ENCODE assay signal across 18 cellular contexts in genomic region chr18:2845175-2845574, GRCh38. TPM values are rescaled to one million over a fixed set of nuclear protein-coding genes. Genes with fewer than 3 reads are reported as not detected.
DNase-seq lines count a peak whose midpoint lies in the region; ATAC-seq and TF ChIP-seq lines count a peak whose summit lies in the region.
"Had no signal": no experiment of that assay in that cellular context is flagged by ENCODE, and none has a peak within 500 bp of the region (broad histone marks: within the 10 kb centered on the region; RNA-seq: fewer than 3 reads in every experiment).

No MANE protein-coding gene starts in this region.

- ATAC-seq in activated naive CD8-positive, alpha-beta T cell treated with anti-CD3 and anti-CD28 coated beads, Interleukin-2, amount 50 U/mL, for 24 hours: no peak
- ATAC-seq in memory B cell (ENCODE audit: low read depth) (no peak), upper lobe of right lung (peak; percentile 71)
- ATAC-seq: Panc1 had no signal

- no peak overlapping the region for H2AFZ ChIP-seq in OCI-LY3 (ENCODE audit: low read depth, low read length)

- DNase-seq in activated naive CD8-positive, alpha-beta T cell treated with anti-CD3 and anti-CD28 coated beads, Interleukin-2, amount 50 U/mL, for 24 hours: no peak
- DNase-seq in memory B cell (ENCODE audit: low spot score in 2 of 2) (no peak), upper lobe of right lung (no peak), substantia nigra (lab: John Stamatoyannopoulos, UW) (no peak), progenitor cell of endocrine pancreas (ENCODE audit: low spot score, unreplicated experiment) (no peak), NAMALWA (ENCODE audit: low spot score) (no peak)
- DNase-seq: 8988T, DMS53, NCI-H1105, NCI-H187, NCI-H82, Right ventricle myocardium superior had no signal

- H3K4me1 ChIP-seq in OCI-LY3 (ENCODE audit: low read length) (peaks cover 45% of the 10 kb centered on the region), upper lobe of right lung (peaks cover 11% of the 10 kb centered on the region)

- H4K20me1 ChIP-seq in OCI-LY3 (ENCODE audit: insufficient read depth, low read length): peaks cover 22% of the 10 kb centered on the region

- H3K79me2 ChIP-seq in OCI-LY3 (ENCODE audit: low read length): peaks cover 33% of the 10 kb centered on the region

- H3K4me2 ChIP-seq in OCI-LY3 (ENCODE audit: low read length): peak overlapping the region; percentile 94

- H3K27me3 ChIP-seq in OCI-LY3 (ENCODE audit: low read depth, low read length) (no peaks in the 10 kb centered on the region), upper lobe of right lung (peaks cover 12% of the 10 kb centered on the region)

- H3K9me3 ChIP-seq in OCI-LY3 (ENCODE audit: insufficient read depth, low read length): no peaks in the 10 kb centered on the region
- H3K9me3 ChIP-seq in upper lobe of right lung: no peaks in the 10 kb centered on the region
- H3K9me3 ChIP-seq: BLaER1 treated with 17β-estradiol and CSF1 and Interleukin-3, amounts not matched to agents 10 nM and 100 nM had no signal

- H3K4me3 ChIP-seq in OCI-LY3 (ENCODE audit: low read length): peak overlapping the region; percentile 98; the same call in 1 of the 2 replicates
- H3K4me3 ChIP-seq in upper lobe of right lung: no peak overlapping the region
- H3K4me3 ChIP-seq: GM12878 had no signal

- peaks cover 19% of the 10 kb centered on the region for H3K36me3 ChIP-seq in OCI-LY3 (replicated peaks; ENCODE audit: low read depth, low read length)
- no peaks in the 10 kb centered on the region for H3K36me3 ChIP-seq in upper lobe of right lung

- peaks cover 15% of the 10 kb centered on the region for H3K4me1 Mint-ChIP-seq in activated naive CD8-positive, alpha-beta T cell (ENCODE audit: low read depth)
- H3K4me1 Mint-ChIP-seq in activated naive CD8-positive, alpha-beta T cell treated with anti-CD3 and anti-CD28 coated beads, Interleukin-2, amount 50 U/mL, for 24 hours: peaks cover 28% of the 10 kb centered on the region
- peaks cover 28% of the 10 kb centered on the region for H3K4me1 Mint-ChIP-seq in memory B cell
- H3K4me1 Mint-ChIP-seq in progenitor cell of endocrine pancreas (ENCODE audit: low read depth): peaks cover 8% of the 10 kb centered on the region

- peak overlapping the region; percentile 7 for H3K4me3 Mint-ChIP-seq in activated naive CD8-positive, alpha-beta T cell
- H3K4me3 Mint-ChIP-seq in activated naive CD8-positive, alpha-beta T cell treated with anti-CD3 and anti-CD28 coated beads, Interleukin-2, amount 50 U/mL, for 24 hours: no peak overlapping the region
- H3K4me3 Mint-ChIP-seq in memory B cell (no peak overlapping the region), progenitor cell of endocrine pancreas (ENCODE audit: low read depth) (no peak overlapping the region)

- TF ChIP-seq CTCF in OCI-LY3 (IDR thresholded peaks at IDR 0.05; ENCODE audit: low read depth, low read length) (no peak), upper lobe of right lung (IDR thresholded peaks at IDR 0.05) (no peak), progenitor cell of endocrine pancreas (IDR thresholded peaks at IDR 0.05; ENCODE audit: unreplicated experiment) (no peak)

- no peaks in the 10 kb centered on the region for H3K36me3 Mint-ChIP-seq in activated naive CD8-positive, alpha-beta T cell
- H3K36me3 Mint-ChIP-seq in activated naive CD8-positive, alpha-beta T cell treated with anti-CD3 and anti-CD28 coated beads, Interleukin-2, amount 50 U/mL, for 24 hours (ENCODE audit: low read depth): peaks cover 3% of the 10 kb centered on the region
- no peaks in the 10 kb centered on the region for H3K36me3 Mint-ChIP-seq in memory B cell
- H3K36me3 Mint-ChIP-seq in progenitor cell of endocrine pancreas (ENCODE audit: insufficient read depth): no peaks in the 10 kb centered on the region

- intact Hi-C loops in upper lobe of right lung (cut with DNase I): no loop called here

- peak overlapping the region; percentile 100 for H3K9ac ChIP-seq in OCI-LY3 (ENCODE audit: low read length)

- no peaks in the 10 kb centered on the region for H3K9me3 Mint-ChIP-seq in activated naive CD8-positive, alpha-beta T cell (ENCODE audit: low read depth)
- H3K9me3 Mint-ChIP-seq in activated naive CD8-positive, alpha-beta T cell treated with anti-CD3 and anti-CD28 coated beads, Interleukin-2, amount 50 U/mL, for 24 hours: no peaks in the 10 kb centered on the region
- H3K9me3 Mint-ChIP-seq in memory B cell (no peaks in the 10 kb centered on the region), progenitor cell of endocrine pancreas (ENCODE audit: low read depth) (no peaks in the 10 kb centered on the region)

- H3K27ac ChIP-seq in OCI-LY3 (ENCODE audit: low read length): peak overlapping the region; percentile 87
- no peak overlapping the region for H3K27ac ChIP-seq in upper lobe of right lung
- H3K27ac ChIP-seq in substantia nigra (ENCODE audit: low read depth, low read length, poor library complexity, severe bottlenecking): no peak overlapping the region

- no peak overlapping the region for H3K27ac Mint-ChIP-seq in activated naive CD8-positive, alpha-beta T cell
- H3K27ac Mint-ChIP-seq in activated naive CD8-positive, alpha-beta T cell treated with anti-CD3 and anti-CD28 coated beads, Interleukin-2, amount 50 U/mL, for 24 hours: no peak overlapping the region
- peak overlapping the region; percentile 49 for H3K27ac Mint-ChIP-seq in memory B cell
- H3K27ac Mint-ChIP-seq in progenitor cell of endocrine pancreas: no peak overlapping the region

- peaks cover 16% of the 10 kb centered on the region for H3K27me3 Mint-ChIP-seq in activated naive CD8-positive, alpha-beta T cell
- H3K27me3 Mint-ChIP-seq in activated naive CD8-positive, alpha-beta T cell treated with anti-CD3 and anti-CD28 coated beads, Interleukin-2, amount 50 U/mL, for 24 hours: peaks cover 44% of the 10 kb centered on the region
- H3K27me3 Mint-ChIP-seq in memory B cell (peaks cover 1% of the 10 kb centered on the region), progenitor cell of endocrine pancreas (peaks cover 70% of the 10 kb centered on the region)

RNA-seq across cellular contexts. Expression of gene EMILIN2, which starts 1.6 kb away (rescaled TPM):
- 35.2 TPM for total RNA-seq in upper lobe of right lung
- total RNA-seq in progenitor cell of endocrine pancreas: 8.7 and 12.5 TPM in 2 replicates
- total RNA-seq: MCF 10A had no signal
